In genomic region chr2:200814917-200815316, GRCh38 we compare ENCODE assay signal across 17 cellular contexts. TPM values are rescaled to one million over a fixed set of nuclear protein-coding genes. Genes with fewer than 3 reads are reported as not detected.
DNase-seq lines count a peak whose midpoint lies in the region; ATAC-seq and TF ChIP-seq lines count a peak whose summit lies in the region.
"Had no signal": no experiment of that assay in that cellular context is flagged by ENCODE, and none has a peak within 500 bp of the region (broad histone marks: within the 10 kb centered on the region; RNA-seq: fewer than 3 reads in every experiment).

No MANE protein-coding gene starts in this region.

- peaks cover 67% of the 10 kb centered on the region for H3K36me3 Mint-ChIP-seq in MCF 10A (ENCODE audit: insufficient read depth, unreplicated experiment)
- peaks cover 68% of the 10 kb centered on the region for H3K36me3 Mint-ChIP-seq in activated CD8-positive, alpha-beta T cell treated with anti-CD3 and anti-CD28 coated beads for 36 hours (ENCODE audit: low read depth)

- H3K4me1 Mint-ChIP-seq in MCF 10A (ENCODE audit: insufficient read depth, unreplicated experiment) = peaks cover 35% of the 10 kb centered on the region
- H3K4me1 Mint-ChIP-seq in activated CD8-positive, alpha-beta T cell treated with anti-CD3 and anti-CD28 coated beads for 36 hours (ENCODE audit: low read depth) = peaks cover 56% of the 10 kb centered on the region

- intact Hi-C loops in MCF 10A (cut with micrococcal nuclease) = loop anchor here (5.0 kb wide), 4 partner anchors 47 to 362 kb away; partner anchors contain the start of gene CLK1
- intact Hi-C loops in breast epithelium (cut with DNase I; ENCODE audit: low total_unique reads) = loop anchor here (5.0 to 10.0 kb wide), 2 partner anchors 50 to 103 kb away; partner anchors contain the start of gene CLK1
- intact Hi-C loops in activated CD8-positive, alpha-beta T cell treated with anti-CD3 and anti-CD28 coated beads for 36 hours (cut with micrococcal nuclease) = loop anchor here (1.0 kb wide), 1 partner anchor 74 kb away; the partner anchor contains the start of genes NIF3L1 and PPIL3
- intact Hi-C loops in stomach (cut with DNase I; ENCODE audit: low total_unique reads) = loop anchor here (10.0 kb wide), 1 partner anchor 100 kb away; no protein-coding TSS in a partner anchor

- peak; percentile 40 for DNase-seq in MCF 10A (ENCODE audit: unreplicated experiment)
- DNase-seq in breast epithelium (ENCODE audit: low spot score in 2 of 2) = no peak
- DNase-seq in activated CD8-positive, alpha-beta T cell treated with anti-CD3 and anti-CD28 coated beads for 36 hours = no peak
- peak; percentile 58 for DNase-seq in fibroblast of gingiva (ENCODE audit: low read depth)
- DNase-seq in stomach = no peak
- no peak for DNase-seq in NCI-H345 (lab: John Stamatoyannopoulos, UW)
- no peak for DNase-seq in iPS-NIHi7 (ENCODE audit: extremely low spot score)
- DNase-seq in NCI-H2029 (lab: John Stamatoyannopoulos, UW) = no peak
- DNase-seq: BE2C, brain microvascular endothelial cell, EL, NCI-H510A, Peyer's patch, T-helper 9 cell had no signal

- no peak for TF ChIP-seq EP300 in stomach (IDR thresholded peaks at IDR 0.05)

- no peaks in the 10 kb centered on the region for H3K9me3 ChIP-seq in breast epithelium
- no peaks in the 10 kb centered on the region for H3K9me3 ChIP-seq in stomach
- H3K9me3 ChIP-seq: BE2C, Peyer's patch, prostate gland had no signal

- 79 to 89% (median 88%) methylated on average over 1 of the region's 1 CpG for WGBS in stomach, 5 donors

- H3K36me3 ChIP-seq in breast epithelium (peaks cover under 1% of the 10 kb centered on the region), stomach (peaks cover 55 to 68% (median 63%) of the 10 kb centered on the region in 4 donors)

- H3K27ac Mint-ChIP-seq in MCF 10A (ENCODE audit: low read depth, unreplicated experiment) = no peak overlapping the region
- H3K27ac Mint-ChIP-seq in activated CD8-positive, alpha-beta T cell treated with anti-CD3 and anti-CD28 coated beads for 36 hours = peak overlapping the region; percentile 93

- peak overlapping the region in 1 of 2 donors; percentile 48 for H3K27ac ChIP-seq in breast epithelium
- H3K27ac ChIP-seq in stomach = peak overlapping the region in 3 of 5 donors; percentile 11 to 43 (median 20)
- H3K27ac ChIP-seq: brain microvascular endothelial cell, HL-60, Peyer's patch had no signal

- TF ChIP-seq POLR2A in breast epithelium (IDR thresholded peaks at IDR 0.05) = no peak
- TF ChIP-seq POLR2A in stomach (IDR thresholded peaks at IDR 0.05) = no peak

- POLR2A ChIA-PET in MCF 10A (lab: Yijun Ruan, JAX) = interaction anchor here (1.0 to 4.5 kb wide), 7 partner anchors 12 to 87 kb away, joined by 3 to 29 read pairs (median 8); partner anchors contain the start of genes CLK1, NIF3L1 and PPIL3
- POLR2A ChIA-PET in activated CD8-positive, alpha-beta T cell treated with anti-CD3 and anti-CD28 coated beads for 36 hours (lab: Charles Lee) = interaction anchor here (0.7 to 8.3 kb wide), 13 partner anchors 10 to 304 kb away, joined by 3 to 67 read pairs (median 6); partner anchors contain the start of gene CLK1

- H3K27me3 Mint-ChIP-seq in MCF 10A (ENCODE audit: insufficient read depth, unreplicated experiment) = no peaks in the 10 kb centered on the region
- no peaks in the 10 kb centered on the region for H3K27me3 Mint-ChIP-seq in activated CD8-positive, alpha-beta T cell treated with anti-CD3 and anti-CD28 coated beads for 36 hours
- H3K27me3 Mint-ChIP-seq: stimulated activated naive B cell treated with anti-CD40 and anti-IgM and Interleukin-4, amounts not matched to agents 10 μg/mL and 1 μg/mL and 100 μg/mL, for 72 hours had no signal

- no peaks in the 10 kb centered on the region for H3K9me3 Mint-ChIP-seq in MCF 10A (ENCODE audit: unreplicated experiment)
- H3K9me3 Mint-ChIP-seq in activated CD8-positive, alpha-beta T cell treated with anti-CD3 and anti-CD28 coated beads for 36 hours = no peaks in the 10 kb centered on the region
- H3K9me3 Mint-ChIP-seq: stimulated activated naive B cell treated with anti-CD40 and anti-IgM and Interleukin-4, amounts not matched to agents 10 μg/mL and 1 μg/mL and 100 μg/mL, for 72 hours had no signal

- H3K4me3 Mint-ChIP-seq in MCF 10A (ENCODE audit: unreplicated experiment) = peak overlapping the region; percentile 46
- H3K4me3 Mint-ChIP-seq in activated CD8-positive, alpha-beta T cell treated with anti-CD3 and anti-CD28 coated beads for 36 hours = peak overlapping the region; percentile 99

- no peak for TF ChIP-seq CTCF in MCF 10A (IDR thresholded peaks at IDR 0.05; ENCODE audit: unreplicated experiment)
- no peak for TF ChIP-seq CTCF in breast epithelium (IDR thresholded peaks at IDR 0.05)
- no peak for TF ChIP-seq CTCF in activated CD8-positive, alpha-beta T cell treated with anti-CD3 and anti-CD28 coated beads for 36 hours (IDR thresholded peaks at IDR 0.05)
- no peak for TF ChIP-seq CTCF in stomach (IDR thresholded peaks at IDR 0.05)

- H3K27me3 ChIP-seq in breast epithelium (no peaks in the 10 kb centered on the region), stomach (no peaks in the 10 kb centered on the region)
- H3K27me3 ChIP-seq: BE2C, brain microvascular endothelial cell, Peyer's patch had no signal

- peaks cover 0 to 12% of the 10 kb centered on the region in 2 donors for H3K4me1 ChIP-seq in breast epithelium
- peaks cover 20 to 52% (median 41%) of the 10 kb centered on the region in 4 donors for H3K4me1 ChIP-seq in stomach
- H3K4me1 ChIP-seq: BE2C had no signal

- H3K4me3 ChIP-seq in breast epithelium = no peak overlapping the region
- H3K4me3 ChIP-seq in stomach = peak overlapping the region in 1 of 4 donors; percentile 81
- H3K4me3 ChIP-seq: Peyer's patch, prostate gland had no signal

- ATAC-seq in activated CD8-positive, alpha-beta T cell treated with anti-CD3 and anti-CD28 coated beads for 36 hours = no peak

- no TSS peak for BruUV-seq in MCF 10A (replicated peaks; lab: Mats Ljungman, UMichigan)

- CTCF ChIA-PET in MCF 10A (lab: Yijun Ruan, JAX) = interaction anchor here (0.5 to 3.6 kb wide), 10 partner anchors 50 to 293 kb away, joined by 3 to 18 read pairs (median 3); no protein-coding TSS in a partner anchor
- CTCF ChIA-PET in activated CD8-positive, alpha-beta T cell treated with anti-CD3 and anti-CD28 coated beads for 36 hours (lab: Charles Lee) = interaction anchor here (1.4 to 4.9 kb wide), 3 partner anchors 12 to 102 kb away, joined by 7 to 23 read pairs (median 11); no protein-coding TSS in a partner anchor

RNA-seq across cellular contexts. Expression of gene BZW1, which starts 3.2 kb away (rescaled TPM):
- 353 and 371 TPM in 2 replicates for total RNA-seq in MCF 10A (2022)
- 100 to 1,000 TPM; 309 to 422 (median 326) TPM for total RNA-seq in breast epithelium
- total RNA-seq in activated CD8-positive, alpha-beta T cell treated with anti-CD3 and anti-CD28 coated beads for 36 hours = 100 to 1,000 TPM; 423 to 442 TPM
- total RNA-seq in stomach = 100 to 1,000 TPM in 4 of 5 donors, 10 to 100 TPM in 1; 32.4 to 530 (median 197) TPM
- 10 to 100 TPM; 31.0 to 88.6 (median 84.7) TPM for polyA plus RNA-seq in stomach

RNA-seq across cellular contexts. Expression of gene CLK1, which starts 49.5 kb away (rescaled TPM):
- 102 and 118 TPM in 2 replicates for total RNA-seq in MCF 10A (2022)
- 100 to 1,000 TPM; 124 to 350 (median 237) TPM for total RNA-seq in breast epithelium
- 100 to 1,000 TPM; 121 to 122 TPM for total RNA-seq in activated CD8-positive, alpha-beta T cell treated with anti-CD3 and anti-CD28 coated beads for 36 hours
- 100 to 1,000 TPM in 4 of 5 donors, 10 to 100 TPM in 1; 60.5 to 245 (median 158) TPM for total RNA-seq in stomach
- polyA plus RNA-seq in stomach = 100 to 1,000 TPM in 2 of 3 donors, 10 to 100 TPM in 1; 95.0 to 270 (median 117) TPM

Comparison
In these comparisons a context has a peak if more than half of its experiments do, and no peak if none do; other contexts are left out.
1. DNase-seq: peak in MCF 10A (single experiment) and fibroblast of gingiva (single experiment); none in breast epithelium (0 of 2), activated CD8-positive, alpha-beta T cell treated with anti-CD3 and anti-CD28 coated beads for 36 hours (single experiment), stomach (single experiment), NCI-H345 (single experiment), iPS-NIHi7 (single experiment) and NCI-H2029 (single experiment).